ENCODE assay signal across 8 cellular contexts in genomic region chr1:34163792-34164509, GRCh38. TPM values are rescaled to one million over a fixed set of nuclear protein-coding genes. Genes with fewer than 3 reads are reported as not detected.
DNase-seq lines count a peak whose midpoint lies in the region; ATAC-seq, FAIRE-seq and TF ChIP-seq lines count a peak whose summit lies in the region.

No MANE protein-coding gene starts in this region.

- no peak for FAIRE-seq in endothelial cell of umbilical vein (lab: Jason Lieb, UNC)

- H3K4me1 Mint-ChIP-seq in Calu3 (ENCODE audit: low read depth, unreplicated experiment) (no peaks in the 10 kb centered on the region), neural progenitor cell (peaks cover 29% of the 10 kb centered on the region)
- H3K4me1 Mint-ChIP-seq in CD4-positive, alpha-beta T cell (ENCODE audit: low read depth), result peaks cover 7% of the 10 kb centered on the region

- H3K9me3 Mint-ChIP-seq in Calu3 (ENCODE audit: low read depth, unreplicated experiment) (no peaks in the 10 kb centered on the region), neural progenitor cell (no peaks in the 10 kb centered on the region)
- H3K9me3 Mint-ChIP-seq in CD4-positive, alpha-beta T cell, result no peaks in the 10 kb centered on the region

- H3K36me3 ChIP-seq in KMS-11 (ENCODE audit: insufficient read depth) (no peaks in the 10 kb centered on the region), endothelial cell of umbilical vein (ENCODE audit: control insufficient read depth in 2 of 2, extremely low read depth in 1 of 2, insufficient read depth in 2 of 2, low read length in 2 of 2) (no peaks in the 10 kb centered on the region), neural progenitor cell (no peaks in the 10 kb centered on the region)

- H3K79me2 ChIP-seq in KMS-11 (ENCODE audit: insufficient read depth, low read depth) (no peaks in the 10 kb centered on the region), endothelial cell of umbilical vein (ENCODE audit: control insufficient read depth, insufficient read depth, low read length) (no peaks in the 10 kb centered on the region), neural progenitor cell (ENCODE audit: low read depth) (peaks cover 11% of the 10 kb centered on the region)

- no peak overlapping the region for H3K4me3 ChIP-seq in KMS-11 (IDR thresholded peaks at IDR 0.05; ENCODE audit: insufficient read depth, low read depth, low read length)
- peak overlapping the region in 1 of 3 experiments; percentile 8 for H3K4me3 ChIP-seq in endothelial cell of umbilical vein (replicated peaks in 1 of 3; ENCODE audit: insufficient read depth in 1 of 3, low read depth in 1 of 3, low read length in 3 of 3)
- H3K4me3 ChIP-seq in neural progenitor cell, result peak overlapping the region; percentile 84

- BruUV-seq in Calu3 (replicated peaks; lab: Mats Ljungman, UMichigan) (no TSS peak), endothelial cell of umbilical vein (replicated peaks; lab: Mats Ljungman, UMichigan) (no TSS peak)

- peak overlapping the region; percentile 86 for H2AFZ ChIP-seq in KMS-11 (ENCODE audit: low read depth)
- no peak overlapping the region for H2AFZ ChIP-seq in endothelial cell of umbilical vein (ENCODE audit: low read depth, low read length)
- H2AFZ ChIP-seq in neural progenitor cell (replicated peaks), result peak overlapping the region; percentile 48

- peak overlapping the region; percentile 61 for H3K4me3 Mint-ChIP-seq in Calu3 (ENCODE audit: low read depth, unreplicated experiment)
- H3K4me3 Mint-ChIP-seq in neural progenitor cell, result peak overlapping the region; percentile 90
- no peak overlapping the region for H3K4me3 Mint-ChIP-seq in CD4-positive, alpha-beta T cell

- intact Hi-C loops in Calu3 (cut with micrococcal nuclease; ENCODE audit: unreplicated experiment), result loop anchor here (1.0 to 2.0 kb wide), 2 partner anchors 435 to 531 kb away; no protein-coding TSS in a partner anchor
- intact Hi-C loops in endothelial cell of umbilical vein (cut with micrococcal nuclease), result no loop called here
- intact Hi-C loops in CD4-positive, alpha-beta T cell (cut with DNase I, micrococcal nuclease), result no loop called here

- CTCF ChIA-PET in Calu3 (lab: Charles Lee), result interaction anchor here (1.3 to 2.0 kb wide), 2 partner anchors 429 to 531 kb away, joined by 4 to 11 read pairs; no protein-coding TSS in a partner anchor
- CTCF ChIA-PET in endothelial cell of umbilical vein (lab: Charles Lee), result interaction anchor here (0.7 to 2.5 kb wide), 2 partner anchors 118 to 531 kb away, joined by 3 to 20 read pairs; no protein-coding TSS in a partner anchor
- CTCF ChIA-PET in CD4-positive, alpha-beta T cell (lab: Charles Lee), result no interaction called here

- no peak for DNase-seq in Calu3
- DNase-seq in endothelial cell of umbilical vein (ENCODE audit: low read depth, low spot score), result no peak
- peak; percentile 78 for DNase-seq in neural progenitor cell (ENCODE audit: low spot score)
- DNase-seq in COLO829 (ENCODE audit: low spot score), result no peak
- DNase-seq in activated CD4-positive, CD25-positive, alpha-beta regulatory T cell (lab: John Stamatoyannopoulos, UW), result no peak
- DNase-seq in CD4-positive, alpha-beta T cell, result no peak

- H3K27ac ChIP-seq in KMS-11 (no peak overlapping the region), endothelial cell of umbilical vein (ENCODE audit: insufficient read depth, low read depth, low read length) (no peak overlapping the region), neural progenitor cell (no peak overlapping the region)
- H3K27ac ChIP-seq in CD4-positive, alpha-beta T cell (ENCODE audit: low read depth, low read length), result no peak overlapping the region

- no peak for TF ChIP-seq CTCF in Calu3 (IDR thresholded peaks at IDR 0.05; ENCODE audit: unreplicated experiment)
- no peak for TF ChIP-seq CTCF in KMS-11 (conservative IDR thresholded peaks at IDR 0.05; ENCODE audit: low read depth, low read length)
- no peak for TF ChIP-seq CTCF in endothelial cell of umbilical vein (IDR thresholded peaks at IDR 0.05; ENCODE audit: extremely low read depth in 1 of 2, insufficient read depth in 1 of 2, low read depth in 1 of 2, low read length in 2 of 2)
- no peak for TF ChIP-seq CTCF in neural progenitor cell (IDR thresholded peaks at IDR 0.05)
- TF ChIP-seq CTCF in CD4-positive, alpha-beta T cell (IDR thresholded peaks at IDR 0.05), result no peak

- POLR2A ChIA-PET in endothelial cell of umbilical vein (lab: Charles Lee), result no interaction called here
- POLR2A ChIA-PET in CD4-positive, alpha-beta T cell (lab: Charles Lee), result no interaction called here

- no peak overlapping the region for H3K27ac Mint-ChIP-seq in Calu3 (ENCODE audit: unreplicated experiment)
- no peak overlapping the region for H3K27ac Mint-ChIP-seq in neural progenitor cell
- H3K27ac Mint-ChIP-seq in CD4-positive, alpha-beta T cell, result no peak overlapping the region

- no peaks in the 10 kb centered on the region for H3K36me3 Mint-ChIP-seq in Calu3 (ENCODE audit: insufficient read depth, unreplicated experiment)
- no peaks in the 10 kb centered on the region for H3K36me3 Mint-ChIP-seq in neural progenitor cell
- no peaks in the 10 kb centered on the region for H3K36me3 Mint-ChIP-seq in CD4-positive, alpha-beta T cell (ENCODE audit: low read depth)

- dilution Hi-C loops in endothelial cell of umbilical vein (cut with MboI; ENCODE audit: extremely low pct_ligation_motif_present, low sequenced_read_pairs), result no loop called here

- peaks cover 43% of the 10 kb centered on the region for H3F3A ChIP-seq in neural progenitor cell (ENCODE audit: low read depth)

- H4K20me1 ChIP-seq in KMS-11 (ENCODE audit: insufficient read depth), result no peaks in the 10 kb centered on the region
- H4K20me1 ChIP-seq in endothelial cell of umbilical vein (replicated peaks; ENCODE audit: control insufficient read depth, extremely low read depth, insufficient read depth, low read length), result no peaks in the 10 kb centered on the region
- H4K20me1 ChIP-seq in neural progenitor cell (ENCODE audit: low read depth), result peaks cover 5% of the 10 kb centered on the region

- no peaks in the 10 kb centered on the region for H3K4me1 ChIP-seq in KMS-11 (ENCODE audit: low read depth, poor library complexity, severe bottlenecking)
- peaks cover 5% of the 10 kb centered on the region for H3K4me1 ChIP-seq in endothelial cell of umbilical vein (ENCODE audit: control insufficient read depth, extremely low read depth, insufficient read depth, low read length)
- H3K4me1 ChIP-seq in neural progenitor cell, result peaks cover 23% of the 10 kb centered on the region

- no peak for TF ChIP-seq POLR2A in endothelial cell of umbilical vein (IDR thresholded peaks at IDR 0.05; ENCODE audit: low read depth, low read length)

- no peaks in the 10 kb centered on the region for H3K9me3 ChIP-seq in endothelial cell of umbilical vein (replicated peaks; ENCODE audit: control insufficient read depth, insufficient read depth, low read length)
- H3K9me3 ChIP-seq in neural progenitor cell (ENCODE audit: low read depth), result no peaks in the 10 kb centered on the region
- no peaks in the 10 kb centered on the region for H3K9me3 ChIP-seq in CD4-positive, alpha-beta T cell (ENCODE audit: control insufficient read depth, low read length)

- ATAC-seq in HG03565 (IDR thresholded peaks at IDR 0.05; ENCODE audit: unreplicated experiment), result no peak
- no peak for ATAC-seq in CD4-positive, alpha-beta T cell (ENCODE audit: poor library complexity)

- H3K4me2 ChIP-seq in KMS-11 (peak overlapping the region; percentile 81), endothelial cell of umbilical vein (ENCODE audit: insufficient read depth, low read length) (peak overlapping the region; percentile 64), neural progenitor cell (peak overlapping the region; percentile 100)

- H3K27me3 Mint-ChIP-seq in Calu3 (ENCODE audit: unreplicated experiment) (peaks cover 90% of the 10 kb centered on the region), neural progenitor cell (ENCODE audit: insufficient read depth, low read depth) (peaks cover 36% of the 10 kb centered on the region)
- H3K27me3 Mint-ChIP-seq in CD4-positive, alpha-beta T cell, result peaks cover 81% of the 10 kb centered on the region

- H3K9me1 ChIP-seq in endothelial cell of umbilical vein (replicated peaks; ENCODE audit: control insufficient read depth, extremely low read depth, insufficient read depth, low read length), result no peaks in the 10 kb centered on the region

- H3K9ac ChIP-seq in KMS-11 (peak overlapping the region; percentile 17; the same call in 1 of the 2 replicates), endothelial cell of umbilical vein (replicated peaks; ENCODE audit: extremely low read depth, insufficient read depth, low read length) (no peak overlapping the region), neural progenitor cell (no peak overlapping the region)

- H3K27me3 ChIP-seq in KMS-11 (ENCODE audit: insufficient read depth, low read depth) (peaks cover 12% of the 10 kb centered on the region; the same call in 1 of the 2 replicates), endothelial cell of umbilical vein (ENCODE audit: control insufficient read depth in 2 of 2, insufficient read depth in 2 of 2, low read length in 2 of 2) (peaks cover 29 to 31% of the 10 kb centered on the region in 2 experiments), neural progenitor cell (peaks cover 73% of the 10 kb centered on the region)
- H3K27me3 ChIP-seq in CD4-positive, alpha-beta T cell (ENCODE audit: control insufficient read depth, insufficient read depth, low read length), result peaks cover 79% of the 10 kb centered on the region

RNA-seq across cellular contexts. Expression of gene CSMD2, which starts 1.1 kb away (rescaled TPM):
- total RNA-seq in Calu3 (2022) (not detected in 2 replicates), endothelial cell of umbilical vein (not detected in 2 replicates), neural progenitor cell (ENCODE audit: low replicate concordance) (2.6 and 3.5 TPM in 2 replicates)
- under 0.01 TPM in 1 of 2 replicates, not detected in the other for polyA plus RNA-seq in endothelial cell of umbilical vein
- not detected in 2 replicates for polyA plus RNA-seq in endothelial cell of umbilical vein (2011; cell fraction: cytosol; rRNA removed)
- polyA plus RNA-seq in endothelial cell of umbilical vein (2011; cell fraction: nucleus; rRNA removed), result not detected in 2 replicates
- not detected in 2 replicates for polyA plus RNA-seq in endothelial cell of umbilical vein (2012)
- not detected in 2 replicates for polyA minus RNA-seq in endothelial cell of umbilical vein
- polyA minus RNA-seq in endothelial cell of umbilical vein (2011; cell fraction: cytosol; rRNA and poly(A)+ RNA removed), result not detected
- polyA minus RNA-seq in endothelial cell of umbilical vein (2011; cell fraction: nucleus; rRNA and poly(A)+ RNA removed), result not detected in 2 replicates
- total RNA-seq in CD4-positive, alpha-beta T cell, result not detected

RNA-seq across cellular contexts. Expression of gene C1orf94, which starts 12.8 kb away (rescaled TPM):
- total RNA-seq in Calu3 (2022) (not detected in 2 replicates), endothelial cell of umbilical vein (not detected in 2 replicates), neural progenitor cell (ENCODE audit: low replicate concordance) (0.19 and 0.37 TPM in 2 replicates)
- not detected in 2 replicates for polyA plus RNA-seq in endothelial cell of umbilical vein
- not detected in 2 replicates for polyA plus RNA-seq in endothelial cell of umbilical vein (2011; cell fraction: cytosol; rRNA removed)
- polyA plus RNA-seq in endothelial cell of umbilical vein (2011; cell fraction: nucleus; rRNA removed), result not detected in 2 replicates
- polyA plus RNA-seq in endothelial cell of umbilical vein (2012), result not detected in 2 replicates
- polyA minus RNA-seq in endothelial cell of umbilical vein, result not detected in 2 replicates
- not detected for polyA minus RNA-seq in endothelial cell of umbilical vein (2011; cell fraction: cytosol; rRNA and poly(A)+ RNA removed)
- polyA minus RNA-seq in endothelial cell of umbilical vein (2011; cell fraction: nucleus; rRNA and poly(A)+ RNA removed), result not detected in 2 replicates
- total RNA-seq in CD4-positive, alpha-beta T cell, result not detected
